20 cellular contexts compared by ENCODE assay signal in genomic region chr5:54754420-54754819, GRCh38.
"Had no signal": no experiment of that assay in that cellular context is flagged by ENCODE, and none has a peak within 500 bp of the region (broad histone marks: within the 10 kb centered on the region; RNA-seq: fewer than 3 reads in every experiment).

No MANE protein-coding gene starts in this region.

- H3K27ac ChIP-seq: body of pancreas, cardiac muscle cell, hepatocyte, lower lobe of right lung, neural progenitor cell, stomach, suprapubic skin, tibial nerve, WERI-Rb-1 had no signal

- H3K79me2 ChIP-seq: hepatocyte had no signal

- ATAC-seq: activated T-cell treated with anti-CD3 and anti-CD28 coated beads, Interleukin-2, amount 50 U/mL, for 4 hours; body of pancreas; left lobe of liver; lower lobe of right lung; naive thymus-derived CD8-positive, alpha-beta T cell had no signal

- H3K9me3 ChIP-seq: body of pancreas, lower lobe of right lung, stomach, suprapubic skin, tibial nerve had no signal

- DNase-seq: activated CD4-positive, alpha-beta T cell treated with anti-CD3 and anti-CD28 coated beads, Interleukin-2, amount 50 U/mL, for 48 hours; activated CD8-positive, alpha-beta memory T cell treated with anti-CD3 and anti-CD28 coated beads, Interleukin-2, amount 50 U/mL, for 48 hours; activated naive CD4-positive, alpha-beta T cell treated with Interleukin-2 at 50 U/mL for 16 hours; activated naive CD8-positive, alpha-beta T cell treated with anti-CD3 and anti-CD28 coated beads for 36 hours; activated T-cell treated with anti-CD3 and anti-CD28 coated beads, Interleukin-2, amount 50 U/mL, for 4 hours; body of pancreas; effector CD4-positive, alpha-beta T cell; glutamatergic neuron; immature natural killer cell; lower lobe of right lung; naive thymus-derived CD8-positive, alpha-beta T cell; stimulated activated CD4-positive, alpha-beta T cell treated with anti-CD3 and anti-CD28 coated beads, Interleukin-4, amount 100 ng/mL, for 4 hours; stomach; WERI-Rb-1 had no signal

- H3K4me2 ChIP-seq: hepatocyte, neural progenitor cell had no signal

- H3K4me1 ChIP-seq: body of pancreas, lower lobe of right lung, neural progenitor cell, stomach had no signal

- H3K4me3 ChIP-seq: body of pancreas, cardiac muscle cell, hepatocyte, lower lobe of right lung, neural progenitor cell, stomach, suprapubic skin, tibial nerve had no signal

- H3K9ac ChIP-seq: neural progenitor cell had no signal

- H3K36me3 ChIP-seq: cardiac muscle cell, lower lobe of right lung, neural progenitor cell, stomach, suprapubic skin, tibial nerve, WERI-Rb-1 had no signal

- H3K27me3 ChIP-seq: body of pancreas, cardiac muscle cell, hepatocyte, neural progenitor cell, stomach, suprapubic skin, tibial nerve had no signal

- H2AFZ ChIP-seq: hepatocyte, neural progenitor cell had no signal
